In genomic region chr1:27563407-27564263, GRCh38 we compare ENCODE assay signal across 1 cellular context.
TF ChIP-seq lines count a peak whose summit lies in the region.

No MANE protein-coding gene starts in this region.

TF ChIP-seq in GM23338, 12 proteins besides CTCF, POLR2A, EP300 and RAD21 (continued from another document):
- TF ChIP-seq, protein P1, sequence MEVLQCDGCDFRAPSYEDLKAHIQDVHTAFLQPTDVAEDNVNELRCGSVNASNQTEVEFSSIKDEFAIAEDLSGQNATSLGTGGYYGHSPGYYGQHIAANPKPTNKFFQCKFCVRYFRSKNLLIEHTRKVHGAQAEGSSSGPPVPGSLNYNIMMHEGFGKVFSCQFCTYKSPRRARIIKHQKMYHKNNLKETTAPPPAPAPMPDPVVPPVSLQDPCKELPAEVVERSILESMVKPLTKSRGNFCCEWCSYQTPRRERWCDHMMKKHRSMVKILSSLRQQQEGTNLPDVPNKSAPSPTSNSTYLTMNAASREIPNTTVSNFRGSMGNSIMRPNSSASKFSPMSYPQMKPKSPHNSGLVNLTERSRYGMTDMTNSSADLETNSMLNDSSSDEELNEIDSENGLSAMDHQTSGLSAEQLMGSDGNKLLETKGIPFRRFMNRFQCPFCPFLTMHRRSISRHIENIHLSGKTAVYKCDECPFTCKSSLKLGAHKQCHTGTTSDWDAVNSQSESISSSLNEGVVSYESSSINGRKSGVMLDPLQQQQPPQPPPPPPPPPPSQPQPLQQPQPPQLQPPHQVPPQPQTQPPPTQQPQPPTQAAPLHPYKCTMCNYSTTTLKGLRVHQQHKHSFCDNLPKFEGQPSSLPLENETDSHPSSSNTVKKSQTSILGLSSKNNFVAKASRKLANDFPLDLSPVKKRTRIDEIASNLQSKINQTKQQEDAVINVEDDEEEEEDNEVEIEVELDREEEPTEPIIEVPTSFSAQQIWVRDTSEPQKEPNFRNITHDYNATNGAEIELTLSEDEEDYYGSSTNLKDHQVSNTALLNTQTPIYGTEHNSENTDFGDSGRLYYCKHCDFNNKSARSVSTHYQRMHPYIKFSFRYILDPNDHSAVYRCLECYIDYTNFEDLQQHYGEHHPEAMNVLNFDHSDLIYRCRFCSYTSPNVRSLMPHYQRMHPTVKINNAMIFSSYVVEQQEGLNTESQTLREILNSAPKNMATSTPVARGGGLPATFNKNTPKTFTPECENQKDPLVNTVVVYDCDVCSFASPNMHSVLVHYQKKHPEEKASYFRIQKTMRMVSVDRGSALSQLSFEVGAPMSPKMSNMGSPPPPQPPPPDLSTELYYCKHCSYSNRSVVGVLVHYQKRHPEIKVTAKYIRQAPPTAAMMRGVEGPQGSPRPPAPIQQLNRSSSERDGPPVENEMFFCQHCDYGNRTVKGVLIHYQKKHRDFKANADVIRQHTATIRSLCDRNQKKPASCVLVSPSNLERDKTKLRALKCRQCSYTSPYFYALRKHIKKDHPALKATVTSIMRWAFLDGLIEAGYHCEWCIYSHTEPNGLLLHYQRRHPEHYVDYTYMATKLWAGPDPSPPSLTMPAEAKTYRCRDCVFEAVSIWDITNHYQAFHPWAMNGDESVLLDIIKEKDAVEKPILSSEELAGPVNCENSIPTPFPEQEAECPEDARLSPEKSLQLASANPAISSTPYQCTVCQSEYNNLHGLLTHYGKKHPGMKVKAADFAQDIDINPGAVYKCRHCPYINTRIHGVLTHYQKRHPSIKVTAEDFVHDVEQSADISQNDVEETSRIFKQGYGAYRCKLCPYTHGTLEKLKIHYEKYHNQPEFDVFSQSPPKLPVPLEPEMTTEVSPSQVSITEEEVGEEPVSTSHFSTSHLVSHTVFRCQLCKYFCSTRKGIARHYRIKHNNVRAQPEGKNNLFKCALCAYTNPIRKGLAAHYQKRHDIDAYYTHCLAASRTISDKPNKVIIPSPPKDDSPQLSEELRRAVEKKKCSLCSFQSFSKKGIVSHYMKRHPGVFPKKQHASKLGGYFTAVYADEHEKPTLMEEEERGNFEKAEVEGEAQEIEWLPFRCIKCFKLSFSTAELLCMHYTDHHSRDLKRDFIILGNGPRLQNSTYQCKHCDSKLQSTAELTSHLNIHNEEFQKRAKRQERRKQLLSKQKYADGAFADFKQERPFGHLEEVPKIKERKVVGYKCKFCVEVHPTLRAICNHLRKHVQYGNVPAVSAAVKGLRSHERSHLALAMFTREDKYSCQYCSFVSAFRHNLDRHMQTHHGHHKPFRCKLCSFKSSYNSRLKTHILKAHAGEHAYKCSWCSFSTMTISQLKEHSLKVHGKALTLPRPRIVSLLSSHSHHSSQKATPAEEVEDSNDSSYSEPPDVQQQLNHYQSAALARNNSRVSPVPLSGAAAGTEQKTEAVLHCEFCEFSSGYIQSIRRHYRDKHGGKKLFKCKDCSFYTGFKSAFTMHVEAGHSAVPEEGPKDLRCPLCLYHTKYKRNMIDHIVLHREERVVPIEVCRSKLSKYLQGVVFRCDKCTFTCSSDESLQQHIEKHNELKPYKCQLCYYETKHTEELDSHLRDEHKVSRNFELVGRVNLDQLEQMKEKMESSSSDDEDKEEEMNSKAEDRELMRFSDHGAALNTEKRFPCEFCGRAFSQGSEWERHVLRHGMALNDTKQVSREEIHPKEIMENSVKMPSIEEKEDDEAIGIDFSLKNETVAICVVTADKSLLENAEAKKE (CRISPR knock-in tag; IDR thresholded peaks at IDR 0.05) = no peak
- TF ChIP-seq, protein P2, sequence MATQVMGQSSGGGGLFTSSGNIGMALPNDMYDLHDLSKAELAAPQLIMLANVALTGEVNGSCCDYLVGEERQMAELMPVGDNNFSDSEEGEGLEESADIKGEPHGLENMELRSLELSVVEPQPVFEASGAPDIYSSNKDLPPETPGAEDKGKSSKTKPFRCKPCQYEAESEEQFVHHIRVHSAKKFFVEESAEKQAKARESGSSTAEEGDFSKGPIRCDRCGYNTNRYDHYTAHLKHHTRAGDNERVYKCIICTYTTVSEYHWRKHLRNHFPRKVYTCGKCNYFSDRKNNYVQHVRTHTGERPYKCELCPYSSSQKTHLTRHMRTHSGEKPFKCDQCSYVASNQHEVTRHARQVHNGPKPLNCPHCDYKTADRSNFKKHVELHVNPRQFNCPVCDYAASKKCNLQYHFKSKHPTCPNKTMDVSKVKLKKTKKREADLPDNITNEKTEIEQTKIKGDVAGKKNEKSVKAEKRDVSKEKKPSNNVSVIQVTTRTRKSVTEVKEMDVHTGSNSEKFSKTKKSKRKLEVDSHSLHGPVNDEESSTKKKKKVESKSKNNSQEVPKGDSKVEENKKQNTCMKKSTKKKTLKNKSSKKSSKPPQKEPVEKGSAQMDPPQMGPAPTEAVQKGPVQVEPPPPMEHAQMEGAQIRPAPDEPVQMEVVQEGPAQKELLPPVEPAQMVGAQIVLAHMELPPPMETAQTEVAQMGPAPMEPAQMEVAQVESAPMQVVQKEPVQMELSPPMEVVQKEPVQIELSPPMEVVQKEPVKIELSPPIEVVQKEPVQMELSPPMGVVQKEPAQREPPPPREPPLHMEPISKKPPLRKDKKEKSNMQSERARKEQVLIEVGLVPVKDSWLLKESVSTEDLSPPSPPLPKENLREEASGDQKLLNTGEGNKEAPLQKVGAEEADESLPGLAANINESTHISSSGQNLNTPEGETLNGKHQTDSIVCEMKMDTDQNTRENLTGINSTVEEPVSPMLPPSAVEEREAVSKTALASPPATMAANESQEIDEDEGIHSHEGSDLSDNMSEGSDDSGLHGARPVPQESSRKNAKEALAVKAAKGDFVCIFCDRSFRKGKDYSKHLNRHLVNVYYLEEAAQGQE (IDR thresholded peaks at IDR 0.05; ENCODE audit: unreplicated experiment) = no peak
- no peak for TF ChIP-seq CREB1 (CRISPR knock-in tag; IDR thresholded peaks at IDR 0.05; ENCODE audit: low read depth)
- TF ChIP-seq EZH2phosphoT487 (IDR thresholded peaks at IDR 0.05; ENCODE audit: unreplicated experiment) = no peak
- no peak for TF ChIP-seq JUNB (IDR thresholded peaks at IDR 0.05; ENCODE audit: unreplicated experiment)
- no peak for TF ChIP-seq EZH2 (IDR thresholded peaks at IDR 0.05; ENCODE audit: low read depth, unreplicated experiment)
- TF ChIP-seq, protein P3, sequence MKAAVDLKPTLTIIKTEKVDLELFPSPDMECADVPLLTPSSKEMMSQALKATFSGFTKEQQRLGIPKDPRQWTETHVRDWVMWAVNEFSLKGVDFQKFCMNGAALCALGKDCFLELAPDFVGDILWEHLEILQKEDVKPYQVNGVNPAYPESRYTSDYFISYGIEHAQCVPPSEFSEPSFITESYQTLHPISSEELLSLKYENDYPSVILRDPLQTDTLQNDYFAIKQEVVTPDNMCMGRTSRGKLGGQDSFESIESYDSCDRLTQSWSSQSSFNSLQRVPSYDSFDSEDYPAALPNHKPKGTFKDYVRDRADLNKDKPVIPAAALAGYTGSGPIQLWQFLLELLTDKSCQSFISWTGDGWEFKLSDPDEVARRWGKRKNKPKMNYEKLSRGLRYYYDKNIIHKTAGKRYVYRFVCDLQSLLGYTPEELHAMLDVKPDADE (IDR thresholded peaks at IDR 0.05) = no peak
